1 cellular context compared by ENCODE assay signal in genomic region chr1:230717251-230717650, GRCh38.
TF ChIP-seq lines count a peak whose summit lies in the region.

No MANE protein-coding gene starts in this region.

TF ChIP-seq in K562, 482 proteins besides CTCF, POLR2A, EP300 and RAD21 (continued from another document):
- no peak for TF ChIP-seq MXI1 (IDR thresholded peaks at IDR 0.05; ENCODE audit: low read depth, low read length)
- TF ChIP-seq ZNF318 (IDR thresholded peaks at IDR 0.05; ENCODE audit: borderline replicate concordance in 1 of 2, low read depth in 1 of 2) = no peak
